ENCODE assay signal across 8 cellular contexts in genomic region chr12:98399532-98399931, GRCh38.
A peak's percentile ranks its signal among the peaks of the same experiment; 100 is the strongest.
DNase-seq lines count a peak whose midpoint lies in the region; ATAC-seq lines count a peak whose summit lies in the region.

No MANE protein-coding gene starts in this region.

- no peaks in the 10 kb centered on the region for H3K9me3 ChIP-seq in MG63
- no peaks in the 10 kb centered on the region for H3K9me3 ChIP-seq in skeletal muscle satellite cell (replicated peaks; ENCODE audit: low read length)

- peaks cover 22% of the 10 kb centered on the region for H3K4me1 ChIP-seq in skeletal muscle satellite cell (ENCODE audit: control insufficient read depth, insufficient read depth, low read length)

- ATAC-seq in GM21390 (IDR thresholded peaks at IDR 0.05; ENCODE audit: unreplicated experiment) = peak; percentile 44
- ATAC-seq in stimulated activated memory B cell treated with anti-CD40 and anti-IgM and Interleukin-4, amounts not matched to agents 10 μg/mL and 1 μg/mL and 100 μg/mL, for 72 hours = no peak

- no peaks in the 10 kb centered on the region for H3K36me3 Mint-ChIP-seq in dendritic cell treated with granulocyte-macrophage colony-stimulating factor and Interleukin-4, amounts not matched to agents 40 ng/mL and 50 ng/mL, for 4 days (ENCODE audit: low read depth)
- no peaks in the 10 kb centered on the region for H3K36me3 Mint-ChIP-seq in stimulated activated memory B cell treated with anti-CD40 and anti-IgM and Interleukin-4, amounts not matched to agents 10 μg/mL and 1 μg/mL and 100 μg/mL, for 72 hours

- DNase-seq in CD1c-positive myeloid dendritic cell (ENCODE audit: extremely low spot score) (peak; percentile 62), MG63 (peak; percentile 72), retina (no peak)
- peak; percentile 47 for DNase-seq in activated CD4-positive, alpha-beta T cell treated with anti-CD3 and anti-CD28 coated beads for 1 hour

- peak overlapping the region; percentile 43 for H3K27ac Mint-ChIP-seq in dendritic cell treated with granulocyte-macrophage colony-stimulating factor and Interleukin-4, amounts not matched to agents 40 ng/mL and 50 ng/mL, for 4 days
- no peak overlapping the region for H3K27ac Mint-ChIP-seq in stimulated activated memory B cell treated with anti-CD40 and anti-IgM and Interleukin-4, amounts not matched to agents 10 μg/mL and 1 μg/mL and 100 μg/mL, for 72 hours

- H3K4me2 ChIP-seq in skeletal muscle satellite cell (ENCODE audit: low read length) = peak overlapping the region; percentile 1

- H3K4me1 Mint-ChIP-seq in dendritic cell treated with granulocyte-macrophage colony-stimulating factor and Interleukin-4, amounts not matched to agents 40 ng/mL and 50 ng/mL, for 4 days (ENCODE audit: low read depth) = peaks cover 39% of the 10 kb centered on the region
- H3K4me1 Mint-ChIP-seq in stimulated activated memory B cell treated with anti-CD40 and anti-IgM and Interleukin-4, amounts not matched to agents 10 μg/mL and 1 μg/mL and 100 μg/mL, for 72 hours = peaks cover 33% of the 10 kb centered on the region

- no peak overlapping the region for H3K9ac ChIP-seq in skeletal muscle satellite cell (ENCODE audit: low read depth, low read length)

- no peaks in the 10 kb centered on the region for H3K27me3 Mint-ChIP-seq in dendritic cell treated with granulocyte-macrophage colony-stimulating factor and Interleukin-4, amounts not matched to agents 40 ng/mL and 50 ng/mL, for 4 days
- no peaks in the 10 kb centered on the region for H3K27me3 Mint-ChIP-seq in stimulated activated memory B cell treated with anti-CD40 and anti-IgM and Interleukin-4, amounts not matched to agents 10 μg/mL and 1 μg/mL and 100 μg/mL, for 72 hours

- no peaks in the 10 kb centered on the region for H3K36me3 ChIP-seq in MG63
- no peaks in the 10 kb centered on the region for H3K36me3 ChIP-seq in skeletal muscle satellite cell (ENCODE audit: insufficient read depth, low read length)

- H3K27me3 ChIP-seq in MG63 (no peaks in the 10 kb centered on the region), skeletal muscle satellite cell (ENCODE audit: control insufficient read depth, insufficient read depth, low read length) (no peaks in the 10 kb centered on the region)

- no peak overlapping the region for H3K4me3 Mint-ChIP-seq in dendritic cell treated with granulocyte-macrophage colony-stimulating factor and Interleukin-4, amounts not matched to agents 40 ng/mL and 50 ng/mL, for 4 days
- no peak overlapping the region for H3K4me3 Mint-ChIP-seq in stimulated activated memory B cell treated with anti-CD40 and anti-IgM and Interleukin-4, amounts not matched to agents 10 μg/mL and 1 μg/mL and 100 μg/mL, for 72 hours

- intact Hi-C loops in dendritic cell treated with granulocyte-macrophage colony-stimulating factor and Interleukin-4, amounts not matched to agents 40 ng/mL and 50 ng/mL, for 4 days (cut with micrococcal nuclease) = loop anchor here (5.0 to 10.0 kb wide), 3 partner anchors 437 to 1825 kb away; no protein-coding TSS in a partner anchor

- H3K4me3 ChIP-seq in MG63 (no peak overlapping the region), skeletal muscle satellite cell (ENCODE audit: low read length) (no peak overlapping the region)

- H3K9me3 Mint-ChIP-seq in dendritic cell treated with granulocyte-macrophage colony-stimulating factor and Interleukin-4, amounts not matched to agents 40 ng/mL and 50 ng/mL, for 4 days = no peaks in the 10 kb centered on the region
- no peaks in the 10 kb centered on the region for H3K9me3 Mint-ChIP-seq in stimulated activated memory B cell treated with anti-CD40 and anti-IgM and Interleukin-4, amounts not matched to agents 10 μg/mL and 1 μg/mL and 100 μg/mL, for 72 hours
